ENCODE assay signal across 10 cellular contexts in the genomic region with DNA sequence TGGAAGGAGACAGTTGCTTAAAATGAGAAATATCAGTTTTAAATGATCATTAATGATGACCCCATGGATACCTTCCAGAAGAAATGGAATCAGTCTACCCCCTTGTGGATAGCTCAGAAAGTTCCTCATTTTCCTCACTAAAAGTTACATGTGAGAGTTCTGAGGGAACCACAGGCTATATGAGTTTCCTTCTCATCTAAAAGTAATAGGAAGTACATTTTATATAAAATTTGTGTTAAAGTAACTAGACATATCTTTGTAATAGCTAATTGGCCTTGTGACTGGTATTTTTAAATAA.
A peak's percentile ranks its signal among the peaks of the same experiment; 100 is the strongest.
DNase-seq lines count a peak whose midpoint lies in the region; FAIRE-seq and TF ChIP-seq lines count a peak whose summit lies in the region.
"Had no signal": no experiment of that assay in that cellular context is flagged by ENCODE, and none has a peak within 500 bp of the region (broad histone marks: within the 10 kb centered on the region; RNA-seq: fewer than 3 reads in every experiment).

No MANE protein-coding gene starts in this region.

- FAIRE-seq in G401.6 (lab: Jason Lieb, UNC) = peak; percentile 95

- H3K27me3 ChIP-seq in dorsolateral prefrontal cortex = peaks cover 0 to 4% (median 0%) of the 10 kb centered on the region in 45 donors
- peaks cover 0 to 16% (median 0%) of the 10 kb centered on the region in 7 donors for H3K27me3 ChIP-seq in spleen (replicated peaks in 1 of 7)

- TF ChIP-seq CTCF in dorsolateral prefrontal cortex (IDR thresholded peaks at IDR 0.05 in 54 of 56, conservative IDR thresholded peaks at IDR 0.05 in 2 of 56; ENCODE audit: low read depth in 1 of 56, partially characterized antibody in 56 of 56) (peak in 44 of 56 donors; percentile 9 to 61 (median 31)), spleen (IDR thresholded peaks at IDR 0.05 in 8 of 11, conservative IDR thresholded peaks at IDR 0.05 in 3 of 11) (peak in 3 of 11 experiments; percentile 14 to 30 (median 20))

- H3K36me3 ChIP-seq in spleen = no peaks in the 10 kb centered on the region

- peaks cover 0 to 4% (median under 1%) of the 10 kb centered on the region in 6 donors for H3K4me1 ChIP-seq in spleen

- H3K27ac ChIP-seq in dorsolateral prefrontal cortex (no peak overlapping the region), spleen (no peak overlapping the region)

- H3K4me3 ChIP-seq in dorsolateral prefrontal cortex (no peak overlapping the region), spleen (no peak overlapping the region)

- TF ChIP-seq POLR2A in spleen (IDR thresholded peaks at IDR 0.05) = no peak

- intact Hi-C loops in dorsolateral prefrontal cortex (cut with DNase I) = no loop called here
- intact Hi-C loops in spleen (cut with DNase I; ENCODE audit: low total_unique reads) = no loop called here

- DNase-seq in NCI-H69 (lab: John Stamatoyannopoulos, UW) (peak; percentile 64), dorsolateral prefrontal cortex (no peak), pons (ENCODE audit: low spot score) (peak; percentile 24), H4 (ENCODE audit: low spot score) (no peak), NCI-H2029 treated with DMSO at 0.1 percent for 48 hours (lab: John Stamatoyannopoulos, UW) (no peak), spleen (no peak), NOMO-1 treated with dmso at 0.1 percent for 144 hours (lab: John Stamatoyannopoulos, UW; ENCODE audit: unreplicated experiment) (no peak)
- DNase-seq: activated B cell treated with CpG ODN at 0.5 μM for 24 hours; activated effector memory CD4-positive, alpha-beta T cell treated with Interleukin-2 at 50 U/mL for 16 hours had no signal

- no peaks in the 10 kb centered on the region for H3K9me3 ChIP-seq in spleen

Comparison
In these comparisons a context has a peak if more than half of its experiments do, and no peak if none do; other contexts are left out.
1. DNase-seq: peak in NCI-H69 (single experiment) and pons (single experiment); none in dorsolateral prefrontal cortex (0 of 10), H4 (single experiment), NCI-H2029 treated with DMSO at 0.1 percent for 48 hours (single experiment), spleen (single experiment) and NOMO-1 treated with dmso at 0.1 percent for 144 hours (single experiment).